ENCODE assay signal across 32 cellular contexts in the genomic region with DNA sequence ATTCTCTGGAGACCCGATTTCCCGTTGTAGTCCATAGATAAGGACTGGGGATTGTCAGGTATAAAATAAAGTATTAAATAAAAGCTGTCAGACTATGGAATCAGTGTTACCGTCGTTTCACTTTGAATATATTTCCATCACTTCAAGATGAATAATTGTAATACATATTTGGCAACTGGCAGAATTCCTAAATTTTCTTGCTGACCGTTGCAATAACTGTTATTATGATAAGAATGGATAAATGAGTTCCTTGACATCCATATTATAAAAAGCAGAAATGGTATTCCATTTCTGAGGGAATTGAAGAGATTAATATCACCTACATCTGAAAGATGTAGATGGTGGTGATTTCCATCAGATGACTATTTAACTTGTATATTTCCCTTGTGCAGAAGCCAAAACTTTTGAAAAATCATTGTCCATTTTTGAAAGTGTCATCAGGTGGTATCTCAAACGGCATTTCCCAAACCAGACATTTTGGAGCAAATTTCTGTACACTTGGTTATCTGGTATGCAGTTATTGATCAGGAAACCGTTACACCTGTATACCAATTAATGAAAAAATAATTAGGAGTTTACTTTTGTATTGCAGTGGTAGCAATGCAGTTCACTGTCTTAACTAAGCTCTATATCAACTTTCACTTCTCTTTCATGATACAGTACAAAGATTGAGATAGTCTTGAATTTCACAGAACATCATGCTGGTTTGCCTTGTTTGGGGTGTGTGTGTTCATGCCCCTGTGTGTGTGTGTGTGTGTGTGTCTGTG.
"Had no signal": no experiment of that assay in that cellular context is flagged by ENCODE, and none has a peak within 500 bp of the region (broad histone marks: within the 10 kb centered on the region; RNA-seq: fewer than 3 reads in every experiment).

No MANE protein-coding gene starts in this region.

- H3K79me2 ChIP-seq: parathyroid adenoma had no signal

- H3K9me3 ChIP-seq: ovary, psoas muscle, spleen, suprapubic skin, testis, tibial artery, upper lobe of right lung, uterus had no signal

- H3K4me2 ChIP-seq: smooth muscle cell had no signal

- H3K27ac Mint-ChIP-seq: naive thymus-derived CD8-positive, alpha-beta T cell; natural killer cell treated with Interleukin-12 subunit alpha and Interleukin-12 subunit beta and Interleukin-15 and Interleukin-18, amount 100 ng/mL, for 72 hours; nephron progenitor cell; progenitor cell of endocrine pancreas; stimulated activated memory B cell treated with anti-CD40 and anti-IgM and Interleukin-4, amounts not matched to agents 10 μg/mL and 1 μg/mL and 100 μg/mL, for 72 hours; stimulated activated naive CD8-positive, alpha-beta T cell treated with anti-CD3 and anti-CD28 coated beads, Interleukin-15, amount 100 ng/mL, for 72 hours; type B pancreatic cell had no signal

- H3K4me3 ChIP-seq: ovary, psoas muscle, skin epidermis, smooth muscle cell, spleen, suprapubic skin, testis, tibial artery, transverse colon, upper lobe of right lung, uterus had no signal

- H3K9ac ChIP-seq: parathyroid adenoma had no signal

- H2AFZ ChIP-seq: parathyroid adenoma had no signal

- H3K27ac ChIP-seq: ovary, parathyroid adenoma, psoas muscle, skin epidermis, spleen, suprapubic skin, testis, tibial artery, transverse colon, upper lobe of right lung, uterus had no signal

- H3K27me3 Mint-ChIP-seq: naive thymus-derived CD8-positive, alpha-beta T cell; natural killer cell treated with Interleukin-12 subunit alpha and Interleukin-12 subunit beta and Interleukin-15 and Interleukin-18, amount 100 ng/mL, for 72 hours; progenitor cell of endocrine pancreas; stimulated activated memory B cell treated with anti-CD40 and anti-IgM and Interleukin-4, amounts not matched to agents 10 μg/mL and 1 μg/mL and 100 μg/mL, for 72 hours; stimulated activated naive CD8-positive, alpha-beta T cell treated with anti-CD3 and anti-CD28 coated beads, Interleukin-15, amount 100 ng/mL, for 72 hours; type B pancreatic cell had no signal

- H3K9me3 Mint-ChIP-seq: natural killer cell treated with Interleukin-12 subunit alpha and Interleukin-12 subunit beta and Interleukin-15 and Interleukin-18, amount 100 ng/mL, for 72 hours; nephron progenitor cell; neural crest cell; stimulated activated naive CD8-positive, alpha-beta T cell treated with anti-CD3 and anti-CD28 coated beads, Interleukin-15, amount 100 ng/mL, for 72 hours; type B pancreatic cell had no signal

- H3K36me3 Mint-ChIP-seq: naive thymus-derived CD8-positive, alpha-beta T cell; natural killer cell treated with Interleukin-12 subunit alpha and Interleukin-12 subunit beta and Interleukin-15 and Interleukin-18, amount 100 ng/mL, for 72 hours; stimulated activated memory B cell treated with anti-CD40 and anti-IgM and Interleukin-4, amounts not matched to agents 10 μg/mL and 1 μg/mL and 100 μg/mL, for 72 hours; type B pancreatic cell had no signal

- H3K4me1 Mint-ChIP-seq: nephron progenitor cell; neural crest cell; stimulated activated memory B cell treated with anti-CD40 and anti-IgM and Interleukin-4, amounts not matched to agents 10 μg/mL and 1 μg/mL and 100 μg/mL, for 72 hours; stimulated activated naive CD8-positive, alpha-beta T cell treated with anti-CD3 and anti-CD28 coated beads, Interleukin-15, amount 100 ng/mL, for 72 hours had no signal

- ATAC-seq: naive thymus-derived CD8-positive, alpha-beta T cell; natural killer cell treated with Interleukin-12 subunit alpha and Interleukin-12 subunit beta and Interleukin-15 and Interleukin-18, amount 100 ng/mL, for 72 hours; psoas muscle; right cardiac atrium; sciatic nerve; stimulated activated memory B cell treated with anti-CD40 and anti-IgM and Interleukin-4, amounts not matched to agents 10 μg/mL and 1 μg/mL and 100 μg/mL, for 72 hours; stimulated activated naive CD8-positive, alpha-beta T cell treated with anti-CD3 and anti-CD28 coated beads, Interleukin-15, amount 100 ng/mL, for 72 hours; stimulated activated naive CD8-positive, alpha-beta T cell treated with anti-CD3 and anti-CD28 coated beads, Interleukin-15, Interleukin-2, amounts not matched to agents 100 U/mL and 50 U/mL, for 24 hours; upper lobe of right lung had no signal

- H3K27me3 ChIP-seq: ovary, spleen, suprapubic skin, testis, tibial artery, transverse colon, upper lobe of right lung, uterus had no signal

- H3K36me3 ChIP-seq: ovary, spleen, suprapubic skin, tibial artery, transverse colon, upper lobe of right lung, uterus had no signal

- H3K4me3 Mint-ChIP-seq: naive thymus-derived CD8-positive, alpha-beta T cell; natural killer cell treated with Interleukin-12 subunit alpha and Interleukin-12 subunit beta and Interleukin-15 and Interleukin-18, amount 100 ng/mL, for 72 hours; nephron progenitor cell; neural crest cell; stimulated activated memory B cell treated with anti-CD40 and anti-IgM and Interleukin-4, amounts not matched to agents 10 μg/mL and 1 μg/mL and 100 μg/mL, for 72 hours; stimulated activated naive CD8-positive, alpha-beta T cell treated with anti-CD3 and anti-CD28 coated beads, Interleukin-15, amount 100 ng/mL, for 72 hours; type B pancreatic cell had no signal

- H3K4me1 ChIP-seq: parathyroid adenoma, psoas muscle, spleen, suprapubic skin, testis, tibial artery, transverse colon, upper lobe of right lung, uterus had no signal

- DNase-seq: naive thymus-derived CD8-positive, alpha-beta T cell; nephron progenitor cell; occipital lobe; ovary; posterior cingulate gyrus; psoas muscle; right cardiac atrium; spleen; stimulated activated CD4-positive, alpha-beta T cell treated with anti-CD3 and anti-CD28 coated beads, Interleukin-12 subunit alpha, Interleukin-12 subunit beta, amount 100 ng/mL, for 4 hours; stimulated activated CD4-positive, alpha-beta T cell treated with anti-CD3 and anti-CD28 coated beads, Interleukin-1b, Interleukin-23, amount 100 ng/mL, for 48 hours; stimulated activated CD4-positive, alpha-beta T cell treated with anti-CD3 and anti-CD28 coated beads, Interleukin-4, amount 100 ng/mL, for 1 hour; stimulated activated CD4-positive, alpha-beta T cell treated with anti-CD3 and anti-CD28 coated beads, Interleukin-4, amount 100 ng/mL, for 4 hours; stimulated activated CD8-positive, alpha-beta memory T cell treated with anti-CD3 and anti-CD28 coated beads, Interleukin-4, amount 100 ng/mL, for 48 hours; stimulated activated naive CD4-positive, alpha-beta T cell; stimulated activated naive CD8-positive, alpha-beta T cell treated with anti-CD3 and anti-CD28 coated beads, Interleukin-15, amount 100 ng/mL, for 72 hours; stimulated activated naive CD8-positive, alpha-beta T cell treated with anti-CD3 and anti-CD28 coated beads, Interleukin-15, Interleukin-2, amounts not matched to agents 100 U/mL and 50 U/mL, for 24 hours; substantia nigra; testis; tibial artery; transverse colon; upper lobe of right lung; uterus had no signal
